Comparison of ENCODE assay signal across 25 cellular contexts in genomic region chr4:10552591-10553280, GRCh38.
"Had no signal": no experiment of that assay in that cellular context is flagged by ENCODE, and none has a peak within 500 bp of the region (broad histone marks: within the 10 kb centered on the region; RNA-seq: fewer than 3 reads in every experiment).

No MANE protein-coding gene starts in this region.

- H3K27ac ChIP-seq: ovary, skin epidermis, uterus had no signal

- H3K36me3 ChIP-seq: ovary, uterus had no signal

- H3K9me3 ChIP-seq: ovary, uterus had no signal

- H3K4me1 ChIP-seq: uterus had no signal

- ATAC-seq: activated naive CD8-positive, alpha-beta T cell treated with anti-CD3 and anti-CD28 coated beads, Interleukin-2, amount 50 U/mL, for 24 hours; activated T-cell treated with anti-CD3 and anti-CD28 coated beads, Interleukin-2, amount 50 U/mL, for 4 hours; activated T-helper 17 cell treated with anti-CD3 and anti-CD28 coated beads, Interleukin-2, amount 50 U/mL, for 72 hours; left cardiac atrium; sciatic nerve; stimulated activated effector memory CD8-positive, alpha-beta T cell treated with anti-CD3 and anti-CD28 coated beads, Interleukin-12 subunit alpha, Interleukin-12 subunit beta, amount 100 ng/mL, for 72 hours; stimulated activated naive CD8-positive, alpha-beta T cell treated with anti-CD3 and anti-CD28 coated beads, Interleukin-15, amount 100 ng/mL, for 72 hours had no signal

- DNase-seq: activated CD4-positive, alpha-beta memory T cell treated with anti-CD3 and anti-CD28 coated beads, Interleukin-2, amount 10 ng/mL, durations not matched to agents 7 days and 5 days; activated CD4-positive, alpha-beta T cell treated with anti-CD3 and anti-CD28 coated beads, Interleukin-2, amount 10 ng/mL, durations not matched to agents 7 days and 5 days; activated CD4-positive, CD25-positive, alpha-beta regulatory T cell treated with anti-CD3 and anti-CD28 coated beads, Interleukin-2, amount 50 U/mL, for 72 hours; activated naive CD8-positive, alpha-beta T cell treated with anti-CD3 and anti-CD28 coated beads, Interleukin-2, amount 50 U/mL, for 24 hours; activated T-cell treated with anti-CD3 and anti-CD28 coated beads, Interleukin-2, amount 50 U/mL, for 4 hours; amygdala; effector CD8-positive, alpha-beta T cell; erythroblast; head of caudate nucleus; hippocampal formation; left cardiac atrium; naive B cell; nephron progenitor cell; ovary; stimulated activated CD4-positive, alpha-beta T cell treated with anti-CD3 and anti-CD28 coated beads, Interleukin-4, amount 100 ng/mL, for 24 hours; stimulated activated naive CD8-positive, alpha-beta T cell treated with anti-CD3 and anti-CD28 coated beads, Interleukin-15, amount 100 ng/mL, for 72 hours; substantia nigra; T-helper 1 cell; uterus had no signal

- H3K4me3 ChIP-seq: ovary, skin epidermis, uterus had no signal

- FAIRE-seq: colon, keratinocyte had no signal

- H3K27me3 ChIP-seq: ovary, uterus had no signal
